Comparison of ENCODE assay signal across 27 cellular contexts in the genomic region with DNA sequence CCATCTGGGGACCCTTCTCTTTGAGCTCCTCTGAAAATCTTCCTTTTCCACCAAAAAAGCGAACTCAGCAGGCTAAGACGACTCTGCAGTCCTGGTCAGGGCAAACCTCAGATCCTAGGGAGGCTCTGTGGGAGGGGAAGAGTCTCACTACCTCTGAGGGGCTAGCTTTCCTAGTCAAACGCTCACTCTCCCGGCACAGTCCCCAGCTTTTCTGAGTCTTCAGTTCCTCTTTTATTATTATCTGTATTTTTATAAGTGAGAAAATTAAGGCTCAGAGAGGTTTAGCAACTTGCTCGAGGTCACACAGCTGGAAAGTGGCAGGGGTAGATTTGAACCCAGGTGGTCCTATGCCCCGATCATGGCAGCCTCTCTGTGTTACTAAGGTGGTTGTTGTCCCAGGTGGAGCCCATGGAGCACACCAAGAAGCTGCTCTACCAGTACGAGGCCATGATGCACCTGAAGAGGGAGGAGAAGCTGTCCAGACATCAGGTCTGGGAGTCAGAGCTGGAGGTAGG. TPM values are rescaled to one million over a fixed set of nuclear protein-coding genes. Genes with fewer than 3 reads are reported as not detected.
"Had no signal": no experiment of that assay in that cellular context is flagged by ENCODE, and none has a peak within 500 bp of the region (broad histone marks: within the 10 kb centered on the region; RNA-seq: fewer than 3 reads in every experiment).

No MANE protein-coding gene starts in this region.

- H3K9me3 ChIP-seq: gastrocnemius medialis, neutrophil, pancreas, thoracic aorta, tibial nerve, upper lobe of right lung, uterus had no signal

- H3K4me3 ChIP-seq: dorsolateral prefrontal cortex, gastrocnemius medialis, lung, pancreas, thoracic aorta, tibial nerve, upper lobe of right lung, uterus had no signal

- H3K4me1 ChIP-seq: gastrocnemius medialis, pancreas, tibial nerve, upper lobe of right lung, uterus had no signal

- DNase-seq: dorsolateral prefrontal cortex; effector CD4-positive, alpha-beta T cell; foreskin fibroblast; gastrocnemius medialis; head of caudate nucleus; kidney; stimulated activated CD4-positive, alpha-beta T cell treated with anti-CD3 and anti-CD28 coated beads, Interleukin-4, amount 100 ng/mL, for 4 hours; stimulated activated naive CD8-positive, alpha-beta T cell treated with anti-CD3 and anti-CD28 coated beads, Interleukin-15, Interleukin-2, amounts not matched to agents 100 U/mL and 50 U/mL, for 24 hours; substantia nigra; upper lobe of right lung; uterus had no signal

- H3K36me3 ChIP-seq: gastrocnemius medialis, neutrophil, pancreas, thoracic aorta, tibial nerve, upper lobe of right lung, uterus had no signal

- ATAC-seq: esophagus mucosa; gastrocnemius medialis; left lobe of liver; natural killer cell treated with Interleukin-12 subunit alpha and Interleukin-12 subunit beta and Interleukin-15 and Interleukin-18, amount 100 ng/mL, for 72 hours; pancreas; sciatic nerve; stimulated activated memory B cell treated with anti-CD40 and anti-IgM and Interleukin-4, amounts not matched to agents 10 μg/mL and 1 μg/mL and 100 μg/mL, for 72 hours; stimulated activated naive CD8-positive, alpha-beta T cell treated with anti-CD3 and anti-CD28 coated beads, Interleukin-15, Interleukin-2, amounts not matched to agents 100 U/mL and 50 U/mL, for 24 hours; upper lobe of right lung had no signal

- FAIRE-seq: colon, kidney, pancreas had no signal

- H3K27ac ChIP-seq: dorsolateral prefrontal cortex, epithelial cell of prostate, gastrocnemius medialis, neutrophil, pancreas, thoracic aorta, tibial nerve, upper lobe of right lung, uterus had no signal

- H3K27me3 ChIP-seq: dorsolateral prefrontal cortex, gastrocnemius medialis, neutrophil, pancreas, tibial nerve, upper lobe of right lung, uterus had no signal

RNA-seq across cellular contexts. Expression of a gene that starts 31.9 kb away (rescaled TPM):
- total RNA-seq: esophagus mucosa; gastrocnemius medialis; glomerular endothelial cell; natural killer cell treated with Interleukin-12 subunit alpha and Interleukin-12 subunit beta and Interleukin-15 and Interleukin-18, amount 100 ng/mL, for 72 hours; sciatic nerve; skeletal muscle tissue; thoracic aorta; upper lobe of right lung had no signal

RNA-seq across cellular contexts. Expression of a gene that starts 58.4 kb away (rescaled TPM):
- total RNA-seq: neural crest cell, progenitor cell of endocrine pancreas had no signal
